8 cellular contexts compared by ENCODE assay signal in genomic region chr5:141319699-141320098, GRCh38. TPM values are rescaled to one million over a fixed set of nuclear protein-coding genes. Genes with fewer than 3 reads are reported as not detected.
DNase-seq lines count a peak whose midpoint lies in the region; ATAC-seq and TF ChIP-seq lines count a peak whose summit lies in the region.

No MANE protein-coding gene starts in this region.

- H3K27me3 ChIP-seq in BE2C (no peaks in the 10 kb centered on the region), MG63 (no peaks in the 10 kb centered on the region), dorsolateral prefrontal cortex (peaks cover 0 to 3% (median 0%) of the 10 kb centered on the region in 45 donors)

- no peaks in the 10 kb centered on the region for H3K4me1 Mint-ChIP-seq in nephron progenitor cell

- H3K27ac ChIP-seq in dorsolateral prefrontal cortex: peak overlapping the region in 37 of 59 donors; percentile 86 to 99 (median 96)

- ATAC-seq in GM19395 (IDR thresholded peaks at IDR 0.05; ENCODE audit: unreplicated experiment): no peak

- H3K9me3 ChIP-seq in BE2C: peaks cover 11% of the 10 kb centered on the region
- H3K9me3 ChIP-seq in MG63: peaks cover 45% of the 10 kb centered on the region

- H3K4me3 Mint-ChIP-seq in nephron progenitor cell: peak overlapping the region; percentile 99

- TF ChIP-seq CTCF in BE2C (IDR thresholded peaks at IDR 0.05; ENCODE audit: low read depth, low read length): no peak
- no peak for TF ChIP-seq CTCF in dorsolateral prefrontal cortex (IDR thresholded peaks at IDR 0.05 in 54 of 56, conservative IDR thresholded peaks at IDR 0.05 in 2 of 56; ENCODE audit: low read depth in 1 of 56, partially characterized antibody in 56 of 56)
- TF ChIP-seq CTCF in nephron progenitor cell (IDR thresholded peaks at IDR 0.05): no peak

- intact Hi-C loops in dorsolateral prefrontal cortex (cut with DNase I): loop anchor here (2.0 kb wide), 1 partner anchor 241 kb away; no protein-coding TSS in a partner anchor

- H3K4me3 ChIP-seq in BE2C (ENCODE audit: low read depth, low read length) (peak overlapping the region; percentile 100), MG63 (peak overlapping the region; percentile 93), dorsolateral prefrontal cortex (peak overlapping the region; percentile 57 to 97 (median 84))

- peak overlapping the region; percentile 100 for H3K27ac Mint-ChIP-seq in nephron progenitor cell

- H3K36me3 Mint-ChIP-seq in nephron progenitor cell (ENCODE audit: low read depth): peaks cover 81% of the 10 kb centered on the region

- no peaks in the 10 kb centered on the region for H3K4me1 ChIP-seq in BE2C

- DNase-seq in BE2C (no peak), MG63 (no peak), dorsolateral prefrontal cortex (no peak), nephron progenitor cell (no peak), UCSD-AML1 (lab: John Stamatoyannopoulos, UW; ENCODE audit: unreplicated experiment) (no peak), DMS 273 (lab: John Stamatoyannopoulos, UW; ENCODE audit: unreplicated experiment) (no peak), NCI-H2107 treated with DMSO at 0.1 percent for 48 hours (lab: John Stamatoyannopoulos, UW; ENCODE audit: unreplicated experiment) (no peak)

- H3K27me3 Mint-ChIP-seq in nephron progenitor cell (ENCODE audit: low read depth, poor library complexity): peaks cover 28% of the 10 kb centered on the region

- H3K9me3 Mint-ChIP-seq in nephron progenitor cell: peaks cover 95% of the 10 kb centered on the region

- H3K36me3 ChIP-seq in BE2C (peaks cover 53% of the 10 kb centered on the region), MG63 (peaks cover 52% of the 10 kb centered on the region)

RNA-seq across cellular contexts. Expression of gene TAF7, which starts 0.9 kb away (rescaled TPM):
- 299 TPM for polyA plus RNA-seq in BE2C (2012; ENCODE audit: insufficient read depth, insufficient read length, low read depth)
- 183 and 217 TPM in 2 replicates for total RNA-seq in MG63 (2014; rRNA removed; shearing (Covaris generic); ENCODE audit: low replicate concordance)
- total RNA-seq in dorsolateral prefrontal cortex: 10 to 100 TPM; 40.8 to 97.5 (median 65.5) TPM

RNA-seq across cellular contexts. Expression of gene PCDHGA1, which starts 10.6 kb away (rescaled TPM):
- 7.8 TPM for polyA plus RNA-seq in BE2C (2012; ENCODE audit: insufficient read depth, insufficient read length, low read depth)
- 0.42 and 0.56 TPM in 2 replicates for total RNA-seq in MG63 (2014; rRNA removed; shearing (Covaris generic); ENCODE audit: low replicate concordance)
- 1 to 10 TPM; 2.3 to 9.4 (median 4.3) TPM for total RNA-seq in dorsolateral prefrontal cortex

RNA-seq across cellular contexts. Expression of gene SLC25A2, which starts 15.8 kb away (rescaled TPM):
- 0.31 TPM for polyA plus RNA-seq in BE2C (2012; ENCODE audit: insufficient read depth, insufficient read length, low read depth)
- not detected in 2 replicates for total RNA-seq in MG63 (2014; rRNA removed; shearing (Covaris generic); ENCODE audit: low replicate concordance)
- total RNA-seq in dorsolateral prefrontal cortex: 1 to 10 TPM in 9 of 120 experiments, under 1 TPM in 50, not detected in 61; 0.31 to 1.8 (median 0.59) TPM

RNA-seq across cellular contexts. Expression of gene PCDHGA2, which starts 18.9 kb away (rescaled TPM):
- 3.4 TPM for polyA plus RNA-seq in BE2C (2012; ENCODE audit: insufficient read depth, insufficient read length, low read depth)
- not detected in 2 replicates for total RNA-seq in MG63 (2014; rRNA removed; shearing (Covaris generic); ENCODE audit: low replicate concordance)
- 10 to 100 TPM in 11 of 120 experiments, 1 to 10 TPM in 109; 3.3 to 13.0 (median 7.1) TPM for total RNA-seq in dorsolateral prefrontal cortex

RNA-seq across cellular contexts. Expression of gene PCDHGA3, which starts 23.9 kb away (rescaled TPM):
- polyA plus RNA-seq in BE2C (2012; ENCODE audit: insufficient read depth, insufficient read length, low read depth): 0.57 TPM
- not detected in 2 replicates for total RNA-seq in MG63 (2014; rRNA removed; shearing (Covaris generic); ENCODE audit: low replicate concordance)
- total RNA-seq in dorsolateral prefrontal cortex: 10 to 100 TPM in 64 of 120 experiments, 1 to 10 TPM in 56; 4.8 to 22.3 (median 10.4) TPM
